In the genomic region with DNA sequence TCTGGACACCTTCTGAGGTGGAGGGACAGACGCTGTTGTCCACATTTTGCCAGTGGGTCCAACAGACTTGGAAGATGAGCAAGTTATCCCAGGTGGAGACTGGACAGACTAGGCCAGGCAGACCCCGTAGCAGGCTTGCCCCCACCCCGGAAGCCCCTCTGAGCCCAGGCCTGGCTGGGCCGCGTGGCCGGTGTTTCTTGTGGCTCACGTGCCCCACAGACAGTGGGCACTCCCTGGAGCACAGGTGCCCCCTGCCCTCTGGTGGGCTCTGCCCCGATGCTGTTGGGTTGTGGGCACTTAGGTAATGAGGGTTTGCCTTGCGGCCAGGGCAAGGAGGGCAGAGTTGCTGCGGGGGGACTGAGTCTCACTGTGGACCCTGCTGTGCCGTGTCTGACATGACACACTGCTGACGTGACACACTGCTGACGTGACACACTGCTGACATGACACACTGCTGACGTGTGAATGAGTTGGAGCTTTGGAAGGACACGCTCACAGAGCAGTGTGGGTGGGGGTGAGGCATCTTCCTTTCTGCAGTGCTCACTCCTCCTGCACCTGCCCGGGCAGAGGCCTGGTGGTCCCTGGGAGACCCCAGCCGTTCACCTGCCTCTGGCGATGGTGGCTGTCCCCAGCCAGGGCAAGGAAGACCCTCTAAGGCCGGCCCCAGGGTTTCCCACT, we compare ENCODE assay signal across 1 cellular context.
TF ChIP-seq lines count a peak whose summit lies in the region.

No MANE protein-coding gene starts in this region.

TF ChIP-seq in H1, 55 proteins besides CTCF, POLR2A, EP300 and RAD21:
- TF ChIP-seq TEAD4 (IDR thresholded peaks at IDR 0.05; ENCODE audit: low read depth, low read length) (no peak), TAF1 (IDR thresholded peaks at IDR 0.05; ENCODE audit: low read depth, low read length) (no peak), TBP (IDR thresholded peaks at IDR 0.05; ENCODE audit: low read depth, low read length) (no peak), NANOG (IDR thresholded peaks at IDR 0.05; ENCODE audit: insufficient read depth, low read depth, low read length, poor library complexity, severe bottlenecking) (no peak), GTF2F1 (IDR thresholded peaks at IDR 0.05; ENCODE audit: borderline replicate concordance, low read depth, low read length) (no peak), SAP30 (IDR thresholded peaks at IDR 0.05; ENCODE audit: insufficient read depth, insufficient replicate concordance, low read length) (no peak), RBBP5 (IDR thresholded peaks at IDR 0.05; ENCODE audit: borderline replicate concordance, low read depth, low read length) (no peak), BACH1 (IDR thresholded peaks at IDR 0.05; ENCODE audit: low read length) (no peak), KDM4A (IDR thresholded peaks at IDR 0.05; ENCODE audit: low read depth, low read length, severe bottlenecking) (no peak), BRCA1 (IDR thresholded peaks at IDR 0.05; ENCODE audit: low read depth, low read length) (no peak), CREB1 (IDR thresholded peaks at IDR 0.05) (no peak), KDM1A (IDR thresholded peaks at IDR 0.05; ENCODE audit: borderline replicate concordance, low read length) (no peak), SIN3A (conservative IDR thresholded peaks at IDR 0.05 in 1 of 2, IDR thresholded peaks at IDR 0.05 in 1 of 2; ENCODE audit: low read depth in 1 of 2, low read length in 2 of 2) (no peak), POU5F1 (IDR thresholded peaks at IDR 0.05; ENCODE audit: low read depth, low read length) (no peak), BCL11A (IDR thresholded peaks at IDR 0.05; ENCODE audit: low read depth in 2 of 2, low read length in 2 of 2) (no peak), HDAC6 (IDR thresholded peaks at IDR 0.05; ENCODE audit: low read depth, low read length) (no peak), ASH2L (IDR thresholded peaks at IDR 0.05; ENCODE audit: low read length) (no peak), GABPA (IDR thresholded peaks at IDR 0.05; ENCODE audit: borderline replicate concordance, insufficient read depth, low read length) (no peak), E2F6 (IDR thresholded peaks at IDR 0.05) (no peak)
